ENCODE assay signal across 8 cellular contexts in genomic region chr9:128724744-128725211, GRCh38. TPM values are rescaled to one million over a fixed set of nuclear protein-coding genes. Genes with fewer than 3 reads are reported as not detected.
DNase-seq lines count a peak whose midpoint lies in the region; ATAC-seq, FAIRE-seq and TF ChIP-seq lines count a peak whose summit lies in the region.

No MANE protein-coding gene starts in this region.

- H3K4me1 ChIP-seq in small intestine (ENCODE audit: control insufficient read depth in 2 of 2, insufficient read depth in 1 of 2, low read depth in 1 of 2, low read length in 1 of 2): peaks cover 0 to 2% of the 10 kb centered on the region in 2 donors

- H3K9me3 Mint-ChIP-seq in chondrocyte (ENCODE audit: low read depth): no peaks in the 10 kb centered on the region

- peak overlapping the region; percentile 87 for H3K4me3 Mint-ChIP-seq in chondrocyte (ENCODE audit: unreplicated experiment)

- peak overlapping the region; percentile 19 to 42 for H3K4me3 ChIP-seq in small intestine (ENCODE audit: low read depth in 1 of 2, low read length in 2 of 2)

- FAIRE-seq in small intestine (lab: Jason Lieb, UNC): no peak

- no peaks in the 10 kb centered on the region for H3K36me3 Mint-ChIP-seq in chondrocyte (ENCODE audit: low read depth)

- peak overlapping the region; percentile 62 to 78 for H3K27ac ChIP-seq in small intestine (ENCODE audit: low read depth in 1 of 2, low read length in 1 of 2)

- H3K27me3 Mint-ChIP-seq in chondrocyte (ENCODE audit: low read depth): no peaks in the 10 kb centered on the region

- no peak for TF ChIP-seq CTCF in chondrocyte (IDR thresholded peaks at IDR 0.05)

- H3K4me1 Mint-ChIP-seq in chondrocyte (ENCODE audit: low read depth): peaks cover 22% of the 10 kb centered on the region

- peak overlapping the region; percentile 51 for H3K27ac Mint-ChIP-seq in chondrocyte (ENCODE audit: unreplicated experiment)

- peaks cover 6 to 8% of the 10 kb centered on the region in 2 donors for H3K36me3 ChIP-seq in small intestine (ENCODE audit: control insufficient read depth in 2 of 2, insufficient read depth in 2 of 2, low read length in 2 of 2)

- H3K27me3 ChIP-seq in small intestine (ENCODE audit: control insufficient read depth in 2 of 2, insufficient read depth in 2 of 2, low read length in 2 of 2): no peaks in the 10 kb centered on the region

- WGBS in small intestine, 3 donors: 18 to 22% (median 21%) methylated on average over 10 of the region's 10 CpGs

- H3K9me3 ChIP-seq in small intestine (ENCODE audit: control insufficient read depth, low read depth): no peaks in the 10 kb centered on the region

- DNase-seq in Ammon's horn (ENCODE audit: low spot score): peak; percentile 72
- peak; percentile 94 for DNase-seq in NCI-H1436 (lab: John Stamatoyannopoulos, UW)
- DNase-seq in T-helper 9 cell: peak; percentile 22
- no peak for DNase-seq in chondrocyte (ENCODE audit: low spot score)
- DNase-seq in iris pigment epithelial cell (ENCODE audit: low read depth): peak; percentile 86
- peak; percentile 86 for DNase-seq in small intestine

- ATAC-seq in GM19035 (IDR thresholded peaks at IDR 0.05; ENCODE audit: unreplicated experiment): peak; percentile 4
- no peak for ATAC-seq in HG03159 (IDR thresholded peaks at IDR 0.05; ENCODE audit: unreplicated experiment)

RNA-seq across cellular contexts. Expression of gene ZDHHC12, which starts 0.9 kb away (rescaled TPM):
- 23.6 to 24.7 TPM (median 24.3 TPM) in 3 replicates for total RNA-seq in chondrocyte
- 10 to 100 TPM; 56.5 to 99.3 (median 80.7) TPM for polyA plus RNA-seq in small intestine

RNA-seq across cellular contexts. Expression of gene PKN3, which starts 22.5 kb away (rescaled TPM):
- total RNA-seq in chondrocyte: 3.1 to 4.2 TPM (median 4.2 TPM) in 3 replicates
- 10 to 100 TPM in 1 of 3 donors, 1 to 10 TPM in 2; 4.1 to 12.3 (median 4.2) TPM for polyA plus RNA-seq in small intestine

RNA-seq across cellular contexts. Expression of gene SET, which starts 35.8 kb away (rescaled TPM):
- 235 to 266 TPM (median 255 TPM) in 3 replicates for total RNA-seq in chondrocyte
- polyA plus RNA-seq in small intestine: 100 to 1,000 TPM in 1 of 3 donors, 10 to 100 TPM in 2; 55.2 to 187 (median 83.8) TPM

RNA-seq across cellular contexts. Expression of gene ZER1, which starts 46.9 kb away (rescaled TPM):
- total RNA-seq in chondrocyte: 33.0 to 42.7 TPM (median 33.8 TPM) in 3 replicates
- 10 to 100 TPM; 24.6 to 77.2 (median 55.9) TPM for polyA plus RNA-seq in small intestine
